21 cellular contexts compared by ENCODE assay signal in the genomic region with DNA sequence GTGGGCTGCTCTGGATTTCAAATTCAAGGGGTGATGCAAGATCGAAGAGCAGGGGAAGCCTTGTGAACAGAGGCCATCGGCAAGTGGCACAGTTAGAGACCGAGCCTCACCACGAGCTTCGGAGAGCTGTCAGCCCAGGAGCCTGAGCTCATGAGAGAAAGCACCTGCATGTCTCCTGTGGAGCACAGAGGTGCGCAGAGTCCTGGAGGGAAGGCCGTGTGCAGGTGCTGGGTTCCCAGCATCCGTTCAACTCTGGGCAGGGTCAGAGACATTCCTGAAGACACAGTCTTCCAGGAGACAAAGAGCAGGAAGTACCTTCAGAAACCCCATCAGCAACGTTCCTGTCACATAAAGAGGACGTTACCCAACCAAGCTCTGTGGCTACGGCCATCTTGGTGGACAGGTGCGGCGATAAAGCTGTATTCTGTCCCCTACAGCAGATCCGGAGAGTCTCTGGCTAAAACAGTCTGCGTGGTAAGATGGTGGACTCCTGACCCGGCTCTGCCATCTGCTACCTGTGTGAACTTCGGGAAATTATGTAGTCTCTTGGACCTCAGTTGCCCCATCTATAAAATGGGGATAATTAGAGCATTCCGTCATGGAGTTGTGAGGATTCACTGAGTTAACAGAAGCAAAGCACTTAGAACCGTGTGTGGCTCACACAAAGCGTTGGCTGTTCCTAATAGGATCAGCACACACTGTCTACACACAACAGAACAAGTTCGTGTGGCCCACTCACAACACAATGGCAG.
"Had no signal": no experiment of that assay in that cellular context is flagged by ENCODE, and none has a peak within 500 bp of the region (broad histone marks: within the 10 kb centered on the region; RNA-seq: fewer than 3 reads in every experiment).

No MANE protein-coding gene starts in this region.

- H3K4me3 ChIP-seq: adrenal gland, esophagus squamous epithelium, psoas muscle, tibial nerve had no signal

- ATAC-seq: left ventricle myocardium superior had no signal

- H3K4me1 ChIP-seq: psoas muscle had no signal

- DNase-seq: activated CD4-positive, alpha-beta T cell treated with anti-CD3 and anti-CD28 coated beads for 48 hours; activated CD4-positive, alpha-beta T cell treated with anti-CD3 and anti-CD28 coated beads, Interleukin-2, amount 50 U/mL, for 48 hours; activated naive CD4-positive, alpha-beta T cell; activated naive CD8-positive, alpha-beta T cell treated with anti-CD3 and anti-CD28 coated beads for 36 hours; activated T-cell treated with anti-CD3 and anti-CD28 coated beads, Interleukin-2, amount 50 U/mL, for 48 hours; caudate nucleus; endodermal cell; esophagus squamous epithelium; left ventricle myocardium superior; naive B cell; nephron progenitor cell; stimulated activated CD4-positive, alpha-beta T cell treated with anti-CD3 and anti-CD28 coated beads, Interleukin-15, amount 100 ng/mL, for 24 hours; stimulated activated CD4-positive, alpha-beta T cell treated with anti-CD3 and anti-CD28 coated beads, Interleukin-2, amount 100 ng/mL, for 24 hours; stimulated activated naive CD4-positive, alpha-beta T cell treated with Interleukin-2 at 50 U/mL for 16 hours; T-helper 1 cell had no signal

- H3K27me3 ChIP-seq: adrenal gland, esophagus squamous epithelium, tibial nerve had no signal

- H3K9ac ChIP-seq: parathyroid adenoma had no signal

- H3K27ac ChIP-seq: adrenal gland, esophagus squamous epithelium, parathyroid adenoma, psoas muscle, tibial nerve, VCaP had no signal

- H3K9me3 ChIP-seq: adrenal gland, esophagus squamous epithelium, psoas muscle, tibial nerve had no signal

- FAIRE-seq: frontal cortex had no signal
